Comparison of ENCODE assay signal across 18 cellular contexts in the genomic region with DNA sequence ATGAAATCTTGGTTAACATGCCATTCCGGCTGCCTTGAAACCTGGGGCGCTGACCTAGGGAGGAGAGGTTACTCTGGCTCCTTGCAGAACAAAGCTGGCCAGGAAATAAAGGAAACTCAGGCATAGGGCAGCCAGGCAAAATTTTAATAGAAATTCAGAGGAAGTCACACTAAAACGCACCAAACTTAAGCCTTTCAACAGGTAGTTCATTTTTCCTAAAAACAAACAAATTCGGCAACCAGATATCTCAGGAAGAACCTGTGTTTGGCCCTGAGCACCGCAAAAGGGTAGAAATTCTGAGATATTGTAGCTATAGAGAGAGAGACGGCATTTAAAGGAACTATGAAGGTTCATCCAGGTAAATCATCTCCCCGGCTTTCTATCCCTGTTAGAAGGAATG. TPM values are rescaled to one million over a fixed set of nuclear protein-coding genes. Genes with fewer than 3 reads are reported as not detected.
DNase-seq lines count a peak whose midpoint lies in the region; ATAC-seq and TF ChIP-seq lines count a peak whose summit lies in the region.
"Had no signal": no experiment of that assay in that cellular context is flagged by ENCODE, and none has a peak within 500 bp of the region (broad histone marks: within the 10 kb centered on the region; RNA-seq: fewer than 3 reads in every experiment).

No MANE protein-coding gene starts in this region.

- DNase-seq in activated CD8-positive, alpha-beta T cell treated with anti-CD3 and anti-CD28 coated beads for 36 hours: no peak
- DNase-seq in activated CD8-positive, alpha-beta T cell treated with anti-CD3 and anti-CD28 coated beads, Interleukin-2, amount 10 ng/mL, durations not matched to agents 7 days and 5 days: no peak
- no peak for DNase-seq in CD8-positive, alpha-beta T cell
- DNase-seq in effector memory CD8-positive, alpha-beta T cell: no peak
- DNase-seq in spleen (no peak), GM13976 (ENCODE audit: low spot score) (no peak), COR-L47 (lab: John Stamatoyannopoulos, UW) (no peak)
- DNase-seq: 8988T, ACHN, C1 segment of cervical spinal cord, Calu3, DMS 273 treated with DMSO at 0.1 percent for 48 hours, DMS79, H7, IMR-90 had no signal

- TF ChIP-seq CTCF in activated CD8-positive, alpha-beta T cell treated with anti-CD3 and anti-CD28 coated beads for 36 hours (IDR thresholded peaks at IDR 0.05): no peak
- no peak for TF ChIP-seq CTCF in CD8-positive, alpha-beta T cell (IDR thresholded peaks at IDR 0.05)
- no peak for TF ChIP-seq CTCF in spleen (IDR thresholded peaks at IDR 0.05 in 8 of 11, conservative IDR thresholded peaks at IDR 0.05 in 3 of 11)
- no peak for TF ChIP-seq CTCF in GM13976 (IDR thresholded peaks at IDR 0.05; ENCODE audit: borderline replicate concordance, control extremely low read depth, extremely low read depth, insufficient read depth, missing control alignments)

- peaks cover 19% of the 10 kb centered on the region for H3K4me1 ChIP-seq in CD8-positive, alpha-beta T cell (ENCODE audit: insufficient read depth, low read length)
- peaks cover 0 to 100% (median 71%) of the 10 kb centered on the region in 6 donors for H3K4me1 ChIP-seq in spleen

- ATAC-seq in activated CD8-positive, alpha-beta T cell treated with anti-CD3 and anti-CD28 coated beads for 36 hours: no peak
- no peak for ATAC-seq in activated CD8-positive, alpha-beta T cell treated with anti-CD3 and anti-CD28 coated beads, Interleukin-2, amount 10 ng/mL, durations not matched to agents 7 days and 5 days
- no peak for ATAC-seq in CD8-positive, alpha-beta T cell
- ATAC-seq in effector memory CD8-positive, alpha-beta T cell (replicated peaks): no peak
- no peak for ATAC-seq in GM19035 (IDR thresholded peaks at IDR 0.05; ENCODE audit: unreplicated experiment)
- ATAC-seq: GM23338 had no signal

- H3K4me1 Mint-ChIP-seq in activated CD8-positive, alpha-beta T cell treated with anti-CD3 and anti-CD28 coated beads for 36 hours (ENCODE audit: low read depth): peaks cover 78% of the 10 kb centered on the region
- peaks cover 70% of the 10 kb centered on the region for H3K4me1 Mint-ChIP-seq in activated CD8-positive, alpha-beta T cell treated with anti-CD3 and anti-CD28 coated beads, Interleukin-2, amount 10 ng/mL, durations not matched to agents 7 days and 5 days (ENCODE audit: low read depth)
- peaks cover 74% of the 10 kb centered on the region for H3K4me1 Mint-ChIP-seq in CD8-positive, alpha-beta T cell (ENCODE audit: low read depth)
- H3K4me1 Mint-ChIP-seq in effector memory CD8-positive, alpha-beta T cell (ENCODE audit: low read depth in 2 of 2): peaks cover 43 to 65% of the 10 kb centered on the region in 2 donors
- H3K4me1 Mint-ChIP-seq: GM23338 had no signal

- H3K9me3 Mint-ChIP-seq in activated CD8-positive, alpha-beta T cell treated with anti-CD3 and anti-CD28 coated beads for 36 hours: peaks cover 3% of the 10 kb centered on the region
- no peaks in the 10 kb centered on the region for H3K9me3 Mint-ChIP-seq in activated CD8-positive, alpha-beta T cell treated with anti-CD3 and anti-CD28 coated beads, Interleukin-2, amount 10 ng/mL, durations not matched to agents 7 days and 5 days (ENCODE audit: insufficient read depth)
- H3K9me3 Mint-ChIP-seq in CD8-positive, alpha-beta T cell: peaks cover 2% of the 10 kb centered on the region
- H3K9me3 Mint-ChIP-seq in effector memory CD8-positive, alpha-beta T cell: peaks cover 0 to 2% of the 10 kb centered on the region in 2 donors
- H3K9me3 Mint-ChIP-seq: GM23338 had no signal

- WGBS in spleen, 5 donors: 66 to 88% (median 72%) methylated on average over 7 of the region's 7 CpGs

- no peaks in the 10 kb centered on the region for H3K27me3 Mint-ChIP-seq in activated CD8-positive, alpha-beta T cell treated with anti-CD3 and anti-CD28 coated beads for 36 hours
- H3K27me3 Mint-ChIP-seq in activated CD8-positive, alpha-beta T cell treated with anti-CD3 and anti-CD28 coated beads, Interleukin-2, amount 10 ng/mL, durations not matched to agents 7 days and 5 days (ENCODE audit: low read depth): no peaks in the 10 kb centered on the region
- no peaks in the 10 kb centered on the region for H3K27me3 Mint-ChIP-seq in CD8-positive, alpha-beta T cell (ENCODE audit: low read depth)
- H3K27me3 Mint-ChIP-seq in effector memory CD8-positive, alpha-beta T cell: no peaks in the 10 kb centered on the region

- no peaks in the 10 kb centered on the region for H3K27me3 ChIP-seq in CD8-positive, alpha-beta T cell (ENCODE audit: insufficient read depth, low read length)
- H3K27me3 ChIP-seq in spleen (replicated peaks in 1 of 7): no peaks in the 10 kb centered on the region

- H3K36me3 ChIP-seq in CD8-positive, alpha-beta T cell (ENCODE audit: insufficient read depth, low read length): no peaks in the 10 kb centered on the region
- no peaks in the 10 kb centered on the region for H3K36me3 ChIP-seq in spleen

- no peak for TF ChIP-seq POLR2A in spleen (IDR thresholded peaks at IDR 0.05)

- in situ Hi-C loops in GM13976 (cut with MboI; ENCODE audit: low sequenced_read_pairs, unreplicated experiment): no loop called here

- CTCF ChIA-PET in activated CD8-positive, alpha-beta T cell treated with anti-CD3 and anti-CD28 coated beads for 36 hours (lab: Charles Lee): interaction anchor here (1.7 to 4.3 kb wide), 4 partner anchors 11 to 119 kb away, joined by 3 to 23 read pairs (median 14); no protein-coding TSS in a partner anchor
- CTCF ChIA-PET in activated CD8-positive, alpha-beta T cell treated with anti-CD3 and anti-CD28 coated beads, Interleukin-2, amount 10 ng/mL, durations not matched to agents 7 days and 5 days (lab: Charles Lee): interaction anchor here (2.2 to 2.8 kb wide), 3 partner anchors 11 to 118 kb away, joined by 9 to 16 read pairs (median 9); partner anchors contain the start of gene LYST
- CTCF ChIA-PET in CD8-positive, alpha-beta T cell (lab: Charles Lee): interaction anchor here (1.2 to 1.9 kb wide), 2 partner anchors 12 to 118 kb away, joined by 4 to 10 read pairs; no protein-coding TSS in a partner anchor

- no peak overlapping the region for H3K27ac ChIP-seq in CD8-positive, alpha-beta T cell (ENCODE audit: low read depth, low read length)
- peak overlapping the region in 5 of 8 donors; percentile 10 to 52 (median 31) for H3K27ac ChIP-seq in spleen

- no peaks in the 10 kb centered on the region for H3K9me3 ChIP-seq in CD8-positive, alpha-beta T cell (ENCODE audit: low read length)
- H3K9me3 ChIP-seq in spleen: no peaks in the 10 kb centered on the region

- peaks cover 41% of the 10 kb centered on the region for H3K36me3 Mint-ChIP-seq in activated CD8-positive, alpha-beta T cell treated with anti-CD3 and anti-CD28 coated beads for 36 hours (ENCODE audit: low read depth)
- H3K36me3 Mint-ChIP-seq in activated CD8-positive, alpha-beta T cell treated with anti-CD3 and anti-CD28 coated beads, Interleukin-2, amount 10 ng/mL, durations not matched to agents 7 days and 5 days (ENCODE audit: low read depth): peaks cover 14% of the 10 kb centered on the region
- no peaks in the 10 kb centered on the region for H3K36me3 Mint-ChIP-seq in CD8-positive, alpha-beta T cell
- peaks cover 3% of the 10 kb centered on the region for H3K36me3 Mint-ChIP-seq in effector memory CD8-positive, alpha-beta T cell (ENCODE audit: insufficient read depth)

- no peak overlapping the region for H3K4me3 ChIP-seq in CD8-positive, alpha-beta T cell (ENCODE audit: low read depth, low read length)
- no peak overlapping the region for H3K4me3 ChIP-seq in spleen
- H3K4me3 ChIP-seq: GM12878, GM23338 had no signal

- POLR2A ChIA-PET in activated CD8-positive, alpha-beta T cell treated with anti-CD3 and anti-CD28 coated beads for 36 hours (lab: Charles Lee): interaction anchor here (1.5 to 2.2 kb wide), 2 partner anchors 9 to 12 kb away, joined by 3 to 8 read pairs; no protein-coding TSS in a partner anchor
- POLR2A ChIA-PET in activated CD8-positive, alpha-beta T cell treated with anti-CD3 and anti-CD28 coated beads, Interleukin-2, amount 10 ng/mL, durations not matched to agents 7 days and 5 days (lab: Charles Lee): interaction anchor here (1.0 to 1.3 kb wide), 3 partner anchors 12 to 69 kb away, joined by 3 to 6 read pairs (median 4); no protein-coding TSS in a partner anchor
- POLR2A ChIA-PET in CD8-positive, alpha-beta T cell (lab: Charles Lee): no interaction called here

- intact Hi-C loops in activated CD8-positive, alpha-beta T cell treated with anti-CD3 and anti-CD28 coated beads for 36 hours (cut with micrococcal nuclease): no loop called here
- intact Hi-C loops in CD8-positive, alpha-beta T cell (cut with DNase I, micrococcal nuclease): no loop called here
- intact Hi-C loops in spleen (cut with DNase I; ENCODE audit: low total_unique reads): no loop called here

- H3K27ac Mint-ChIP-seq in activated CD8-positive, alpha-beta T cell treated with anti-CD3 and anti-CD28 coated beads for 36 hours: peak overlapping the region; percentile 39
- no peak overlapping the region for H3K27ac Mint-ChIP-seq in activated CD8-positive, alpha-beta T cell treated with anti-CD3 and anti-CD28 coated beads, Interleukin-2, amount 10 ng/mL, durations not matched to agents 7 days and 5 days
- peak overlapping the region; percentile 21 for H3K27ac Mint-ChIP-seq in CD8-positive, alpha-beta T cell
- peak overlapping the region; percentile 4 to 59 for H3K27ac Mint-ChIP-seq in effector memory CD8-positive, alpha-beta T cell
- H3K27ac Mint-ChIP-seq: GM23338 had no signal

- no peak overlapping the region for H3K4me3 Mint-ChIP-seq in activated CD8-positive, alpha-beta T cell treated with anti-CD3 and anti-CD28 coated beads for 36 hours
- H3K4me3 Mint-ChIP-seq in activated CD8-positive, alpha-beta T cell treated with anti-CD3 and anti-CD28 coated beads, Interleukin-2, amount 10 ng/mL, durations not matched to agents 7 days and 5 days: no peak overlapping the region
- H3K4me3 Mint-ChIP-seq in CD8-positive, alpha-beta T cell: no peak overlapping the region
- peak overlapping the region in 1 of 2 donors; percentile 68 for H3K4me3 Mint-ChIP-seq in effector memory CD8-positive, alpha-beta T cell
- H3K4me3 Mint-ChIP-seq: GM23338 had no signal

RNA-seq across cellular contexts. Expression of gene LYST, which starts 13.1 kb away (rescaled TPM):
- total RNA-seq in activated CD8-positive, alpha-beta T cell treated with anti-CD3 and anti-CD28 coated beads for 36 hours: 10 to 100 TPM; 77.4 to 87.3 TPM
- 10 to 100 TPM; 26.2 to 28.6 TPM for total RNA-seq in activated CD8-positive, alpha-beta T cell treated with anti-CD3 and anti-CD28 coated beads, Interleukin-2, amount 10 ng/mL, durations not matched to agents 7 days and 5 days
- total RNA-seq in CD8-positive, alpha-beta T cell: 10 to 100 TPM; 34.1 to 38.7 TPM
- total RNA-seq in spleen: 100 to 1,000 TPM in 5 of 7 donors, 10 to 100 TPM in 2; 76.9 to 169 (median 109) TPM
- polyA plus RNA-seq in spleen: 10 to 100 TPM in 1 of 3 donors, 1 to 10 TPM in 2; 9.0 to 11.8 (median 9.9) TPM
